8 cellular contexts compared by ENCODE assay signal in genomic region chr5:98773214-98773463, GRCh38. TPM values are rescaled to one million over a fixed set of nuclear protein-coding genes. Genes with fewer than 3 reads are reported as not detected.
DNase-seq lines count a peak whose midpoint lies in the region; ATAC-seq and TF ChIP-seq lines count a peak whose summit lies in the region.

No MANE protein-coding gene starts in this region.

- peaks cover 25% of the 10 kb centered on the region for H3K27me3 Mint-ChIP-seq in brain

- H3K4me1 Mint-ChIP-seq in brain: peaks cover 57% of the 10 kb centered on the region

- peaks cover 39% of the 10 kb centered on the region for H3K36me3 Mint-ChIP-seq in brain

- peak overlapping the region; percentile 31 for H4K8ac ChIP-seq in mesenchymal stem cell (ENCODE audit: low read length)

- no peak overlapping the region for H3K4ac ChIP-seq in mesenchymal stem cell (ENCODE audit: low read depth in 1 of 2, low read length in 2 of 2)

- H3K23ac ChIP-seq in mesenchymal stem cell (ENCODE audit: low read length in 2 of 2): no peak overlapping the region

- H2BK120ac ChIP-seq in mesenchymal stem cell (ENCODE audit: low read depth, low read length): no peak overlapping the region

- ATAC-seq in upper lobe of right lung: no peak
- ATAC-seq in GM19023 (IDR thresholded peaks at IDR 0.05; ENCODE audit: unreplicated experiment): no peak

- H3K9ac ChIP-seq in mesenchymal stem cell (ENCODE audit: low read length): peak overlapping the region; percentile 95

- peak overlapping the region; percentile 92 to 99 (median 98) for H3K4me3 Mint-ChIP-seq in brain

- H3K4me3 ChIP-seq in cardiac muscle cell (peak overlapping the region; percentile 81), mesenchymal stem cell (ENCODE audit: insufficient read depth in 1 of 2, low read depth in 1 of 2, low read length in 2 of 2) (peak overlapping the region; percentile 55 to 87), upper lobe of right lung (peak overlapping the region; percentile 75)

- peak overlapping the region; percentile 90 to 99 (median 93) for H3K27ac Mint-ChIP-seq in brain

- H4K91ac ChIP-seq in mesenchymal stem cell (ENCODE audit: low read length): no peak overlapping the region

- H3K4me1 ChIP-seq in cardiac muscle cell (ENCODE audit: low read depth): peaks cover 10% of the 10 kb centered on the region
- peaks cover 1% of the 10 kb centered on the region for H3K4me1 ChIP-seq in mesenchymal stem cell (ENCODE audit: control insufficient read depth, insufficient read depth, low read depth, low read length)
- peaks cover 26% of the 10 kb centered on the region for H3K4me1 ChIP-seq in upper lobe of right lung

- intact Hi-C loops in cardiac septum (cut with DNase I): loop anchor here (1.0 to 10.0 kb wide), 5 partner anchors 156 to 1591 kb away; partner anchors contain the start of genes CHD1 and RIOK2
- intact Hi-C loops in upper lobe of right lung (cut with DNase I): no loop called here

- H3K9me3 ChIP-seq in cardiac muscle cell (ENCODE audit: low read depth) (no peaks in the 10 kb centered on the region), mesenchymal stem cell (ENCODE audit: control insufficient read depth, low read length) (no peaks in the 10 kb centered on the region), upper lobe of right lung (no peaks in the 10 kb centered on the region)

- no peak overlapping the region for H2AFZ ChIP-seq in mesenchymal stem cell (ENCODE audit: low read depth, low read length)

- no peaks in the 10 kb centered on the region for H3K79me1 ChIP-seq in mesenchymal stem cell (replicated peaks; ENCODE audit: low read length, poor library complexity, severe bottlenecking)

- H2AK5ac ChIP-seq in mesenchymal stem cell (ENCODE audit: low read length, severe bottlenecking): no peak overlapping the region

- H3K36me3 ChIP-seq in cardiac muscle cell (no peaks in the 10 kb centered on the region), mesenchymal stem cell (ENCODE audit: control insufficient read depth in 1 of 2, insufficient read depth in 2 of 2, low read depth in 1 of 2, low read length in 2 of 2) (peaks cover 11 to 54% of the 10 kb centered on the region in 2 experiments), upper lobe of right lung (no peaks in the 10 kb centered on the region)

- H3K14ac ChIP-seq in mesenchymal stem cell (ENCODE audit: low read length in 2 of 2): no peak overlapping the region

- H3K4me2 ChIP-seq in mesenchymal stem cell (ENCODE audit: low read length, poor library complexity, severe bottlenecking): peak overlapping the region; percentile 84

- peak overlapping the region; percentile 91 for H2BK15ac ChIP-seq in mesenchymal stem cell (ENCODE audit: low read depth, poor library complexity, severe bottlenecking)

- DNase-seq in cardiac muscle cell (ENCODE audit: low read depth in 1 of 2, low spot score in 1 of 2): no peak
- no peak for DNase-seq in cardiac septum (ENCODE audit: low spot score)
- no peak for DNase-seq in mesenchymal stem cell
- DNase-seq in upper lobe of right lung: no peak
- DNase-seq in H4 (ENCODE audit: low spot score): no peak
- DNase-seq in NCI-H1048 (lab: John Stamatoyannopoulos, UW): no peak

- H2BK12ac ChIP-seq in mesenchymal stem cell (ENCODE audit: low read length in 2 of 2): no peak overlapping the region

- TF ChIP-seq CTCF in cardiac muscle cell (IDR thresholded peaks at IDR 0.05; ENCODE audit: low read depth, low read length) (no peak), brain (conservative IDR thresholded peaks at IDR 0.05) (no peak), upper lobe of right lung (IDR thresholded peaks at IDR 0.05) (no peak)

- H2BK5ac ChIP-seq in mesenchymal stem cell (ENCODE audit: low read depth, low read length, poor library complexity, severe bottlenecking): no peak overlapping the region

- under 1% methylated on average over 16 of the region's 16 CpGs for WGBS in mesenchymal stem cell

- peaks cover 29% of the 10 kb centered on the region for H3K27me3 ChIP-seq in cardiac muscle cell
- H3K27me3 ChIP-seq in mesenchymal stem cell (ENCODE audit: control insufficient read depth in 1 of 2, insufficient read depth in 1 of 2, low read length in 2 of 2): no peaks in the 10 kb centered on the region
- H3K27me3 ChIP-seq in upper lobe of right lung: no peaks in the 10 kb centered on the region

- H3K18ac ChIP-seq in mesenchymal stem cell (ENCODE audit: low read depth in 1 of 2, low read length in 2 of 2): no peak overlapping the region

- H3K27ac ChIP-seq in cardiac muscle cell: peak overlapping the region; percentile 46
- peak overlapping the region; percentile 94 for H3K27ac ChIP-seq in mesenchymal stem cell (ENCODE audit: low read length, poor library complexity, severe bottlenecking)
- peak overlapping the region; percentile 92 for H3K27ac ChIP-seq in upper lobe of right lung

- peaks cover 0 to 4% (median 0%) of the 10 kb centered on the region in 5 experiments for H3K9me3 Mint-ChIP-seq in brain

RNA-seq across cellular contexts. Expression of gene RGMB, which starts 0.3 kb away (rescaled TPM):
- 15.6 and 18.4 TPM in 2 replicates for total RNA-seq in cardiac muscle cell
- 7.1 and 7.6 TPM in 2 replicates for polyA plus RNA-seq in cardiac muscle cell
- 14.4 TPM for total RNA-seq in cardiac septum
- polyA plus RNA-seq in brain (ENCODE audit: insufficient read depth, low read depth, low replicate concordance): 24.9 TPM
- polyA plus RNA-seq in mesenchymal stem cell (2013, experiment 1 of 2): 15.4 TPM
- 15.8 TPM for polyA plus RNA-seq in mesenchymal stem cell (2013, experiment 2 of 2)
- total RNA-seq in upper lobe of right lung: 16.8 TPM
- 9.2 and 14.3 TPM in 2 replicates for total RNA-seq in H4 (2014; rRNA removed; shearing (Covaris generic))
